In genomic region chr15:40930430-40931299, GRCh38 we compare ENCODE assay signal across 7 cellular contexts. TPM values are rescaled to one million over a fixed set of nuclear protein-coding genes. Genes with fewer than 3 reads are reported as not detected.
DNase-seq lines count a peak whose midpoint lies in the region; ATAC-seq, FAIRE-seq and TF ChIP-seq lines count a peak whose summit lies in the region.

No MANE protein-coding gene starts in this region.

- peaks cover 59% of the 10 kb centered on the region for H3K27me3 Mint-ChIP-seq in activated naive CD4-positive, alpha-beta T cell treated with anti-CD3 and anti-CD28 coated beads for 36 hours (ENCODE audit: low read depth)

- H3K27ac Mint-ChIP-seq in activated naive CD4-positive, alpha-beta T cell treated with anti-CD3 and anti-CD28 coated beads for 36 hours, result no peak overlapping the region

- TF ChIP-seq POLR2A in GM12891 (IDR thresholded peaks at IDR 0.05; ENCODE audit: low read depth, low read length) (no peak), heart left ventricle (IDR thresholded peaks at IDR 0.05) (no peak), sigmoid colon (IDR thresholded peaks at IDR 0.05) (no peak)

- peaks cover 3 to 77% (median 58%) of the 10 kb centered on the region in 12 donors for H3K4me1 ChIP-seq in heart left ventricle
- H3K4me1 ChIP-seq in sigmoid colon, result peaks cover 0 to 56% (median 53%) of the 10 kb centered on the region in 4 donors

- CTCF ChIA-PET in activated naive CD4-positive, alpha-beta T cell treated with anti-CD3 and anti-CD28 coated beads for 36 hours (lab: Charles Lee), result interaction anchor here (0.6 to 7.1 kb wide), 18 partner anchors 10 to 255 kb away, joined by 3 to 43 read pairs (median 4); partner anchors contain the start of gene CHAC1

- no peak for TF ChIP-seq EP300 in sigmoid colon (IDR thresholded peaks at IDR 0.05)

- H3K9me3 ChIP-seq in heart left ventricle (no peaks in the 10 kb centered on the region), sigmoid colon (no peaks in the 10 kb centered on the region)

- intact Hi-C loops in activated naive CD4-positive, alpha-beta T cell treated with anti-CD3 and anti-CD28 coated beads for 36 hours (cut with micrococcal nuclease), result loop anchor here (1.0 to 10.0 kb wide), 2 partner anchors 11 to 254 kb away; no protein-coding TSS in a partner anchor
- intact Hi-C loops in heart left ventricle (cut with DNase I) (loop anchor here in 3 of 10 donors (1.0 kb wide), 3 partner anchors 10 to 24 kb away; no protein-coding TSS in a partner anchor), sigmoid colon (cut with DNase I) (no loop called here)

- H3K36me3 ChIP-seq in heart left ventricle (peaks cover 0 to 44% (median 7%) of the 10 kb centered on the region in 9 donors), sigmoid colon (no peaks in the 10 kb centered on the region)

- H3K27me3 ChIP-seq in heart left ventricle (peaks cover 3 to 70% (median 23%) of the 10 kb centered on the region in 9 donors), sigmoid colon (peaks cover 60 to 84% (median 78%) of the 10 kb centered on the region in 3 donors)

- DNase-seq in GM12891 (ENCODE audit: insufficient read length, low spot score) (no peak), NCI-H460 (ENCODE audit: extremely low read depth, low read depth) (peak; percentile 18), heart left ventricle (peak; percentile 79 to 86 (median 83)), sigmoid colon (no peak), SIG-M5 (lab: John Stamatoyannopoulos, UW) (no peak)
- DNase-seq in activated naive CD4-positive, alpha-beta T cell treated with anti-CD3 and anti-CD28 coated beads for 36 hours, result peak; percentile 64

- 1% methylated on average over 46 of the region's 46 CpGs for WGBS in heart left ventricle, 4 donors
- 0 to 1% methylated on average over 46 of the region's 46 CpGs for WGBS in sigmoid colon, 2 donors

- H3K27ac ChIP-seq in heart left ventricle (peak overlapping the region; percentile 63 to 90 (median 77)), sigmoid colon (peak overlapping the region in 3 of 4 donors; percentile 34 to 47 (median 40))

- H3K36me3 Mint-ChIP-seq in activated naive CD4-positive, alpha-beta T cell treated with anti-CD3 and anti-CD28 coated beads for 36 hours (ENCODE audit: low read depth), result no peaks in the 10 kb centered on the region

- peak; percentile 75 for FAIRE-seq in GM12891 (lab: Jason Lieb, UNC)

- peak; percentile 43 to 82 (median 50) for ATAC-seq in heart left ventricle
- ATAC-seq in HG02973 (IDR thresholded peaks at IDR 0.05; ENCODE audit: unreplicated experiment), result no peak

- H3K9me3 Mint-ChIP-seq in activated naive CD4-positive, alpha-beta T cell treated with anti-CD3 and anti-CD28 coated beads for 36 hours, result no peaks in the 10 kb centered on the region

- TF ChIP-seq CTCF in heart left ventricle (IDR thresholded peaks at IDR 0.05), result peak in 11 of 12 donors; percentile 28 to 64 (median 53)
- peak in 1 of 4 experiments; percentile 35 for TF ChIP-seq CTCF in sigmoid colon (IDR thresholded peaks at IDR 0.05)

- H3K4me3 ChIP-seq in heart left ventricle, result peak overlapping the region; percentile 22 to 85 (median 70)
- H3K4me3 ChIP-seq in sigmoid colon, result peak overlapping the region; percentile 17 to 52 (median 48)

- peaks cover 40% of the 10 kb centered on the region for H3K4me1 Mint-ChIP-seq in activated naive CD4-positive, alpha-beta T cell treated with anti-CD3 and anti-CD28 coated beads for 36 hours (ENCODE audit: low read depth)

- H3K4me3 Mint-ChIP-seq in activated naive CD4-positive, alpha-beta T cell treated with anti-CD3 and anti-CD28 coated beads for 36 hours, result peak overlapping the region; percentile 36

TF ChIP-seq in GM12891, 5 proteins besides CTCF, POLR2A, EP300 and RAD21:
- TF ChIP-seq POLR2AphosphoS5 (IDR thresholded peaks at IDR 0.05; ENCODE audit: low read depth, low read length) (no peak), SPI1 (IDR thresholded peaks at IDR 0.05; ENCODE audit: low read depth, low read length) (peak; percentile 12; the same call in 1 of the 2 replicates)

RNA-seq across cellular contexts. Expression of gene DLL4, which starts 1.5 kb away (rescaled TPM):
- polyA plus RNA-seq in GM12891 (2012; ENCODE audit: low read depth, missing spikeins), result 0.09 TPM
- 0.05 TPM in 1 of 2 replicates, not detected in the other for total RNA-seq in NCI-H460 (2014; rRNA removed; shearing (Covaris generic))
- polyA plus RNA-seq in NCI-H460 (2014; cell fraction: nucleus; rRNA removed), result 0.13 TPM in 1 of 2 replicates, not detected in the other
- under 1 TPM in 1 of 2 experiments, not detected in 1; 0.14 TPM for total RNA-seq in activated naive CD4-positive, alpha-beta T cell treated with anti-CD3 and anti-CD28 coated beads for 36 hours
- total RNA-seq in heart left ventricle, result 10 to 100 TPM in 6 of 9 donors, 1 to 10 TPM in 3; 4.7 to 20.8 (median 13.5) TPM
- polyA plus RNA-seq in heart left ventricle, result 10 to 100 TPM in 1 of 2 donors, 1 to 10 TPM in 1; 6.8 to 11.1 TPM
- total RNA-seq in sigmoid colon, result 1 to 10 TPM; 3.5 to 5.4 (median 4.6) TPM
- polyA plus RNA-seq in sigmoid colon, result 10 to 100 TPM in 1 of 3 donors, 1 to 10 TPM in 2; 1.6 to 12.2 (median 3.6) TPM

RNA-seq across cellular contexts. Expression of gene CHAC1, which starts 22.6 kb away (rescaled TPM):
- polyA plus RNA-seq in GM12891 (2012; ENCODE audit: low read depth, missing spikeins), result 5.5 TPM
- 61.1 and 66.9 TPM in 2 replicates for total RNA-seq in NCI-H460 (2014; rRNA removed; shearing (Covaris generic))
- 41.9 and 51.7 TPM in 2 replicates for polyA plus RNA-seq in NCI-H460 (2014; cell fraction: nucleus; rRNA removed)
- total RNA-seq in activated naive CD4-positive, alpha-beta T cell treated with anti-CD3 and anti-CD28 coated beads for 36 hours, result 10 to 100 TPM; 19.8 to 20.2 TPM
- total RNA-seq in heart left ventricle, result 1 to 10 TPM in 6 of 9 donors, under 1 TPM in 3; 0.72 to 5.3 (median 1.8) TPM
- polyA plus RNA-seq in heart left ventricle, result 1 to 10 TPM; 2.4 to 6.1 TPM
- total RNA-seq in sigmoid colon, result 1 to 10 TPM in 3 of 4 donors, under 1 TPM in 1; 0.66 to 3.1 (median 2.4) TPM
- polyA plus RNA-seq in sigmoid colon, result 10 to 100 TPM in 1 of 3 donors, 1 to 10 TPM in 2; 3.0 to 31.4 (median 8.3) TPM

RNA-seq across cellular contexts. Expression of gene VPS18, which starts 36.4 kb away (rescaled TPM):
- 7.8 TPM for polyA plus RNA-seq in GM12891 (2012; ENCODE audit: low read depth, missing spikeins)
- total RNA-seq in NCI-H460 (2014; rRNA removed; shearing (Covaris generic)), result 10.5 and 11.4 TPM in 2 replicates
- 8.9 and 9.9 TPM in 2 replicates for polyA plus RNA-seq in NCI-H460 (2014; cell fraction: nucleus; rRNA removed)
- 1 to 10 TPM; 3.3 to 3.4 TPM for total RNA-seq in activated naive CD4-positive, alpha-beta T cell treated with anti-CD3 and anti-CD28 coated beads for 36 hours
- total RNA-seq in heart left ventricle (10 to 100 TPM; 18.0 to 29.2 (median 23.1) TPM), sigmoid colon (10 to 100 TPM; 17.4 to 19.6 (median 19.0) TPM)
- polyA plus RNA-seq in heart left ventricle (10 to 100 TPM; 14.7 to 21.3 TPM), sigmoid colon (10 to 100 TPM in 1 of 3 donors, 1 to 10 TPM in 2; 4.8 to 15.1 (median 6.7) TPM)

RNA-seq across cellular contexts. Expression of gene RHOV, which starts 56.6 kb away (rescaled TPM):
- 14.7 TPM for polyA plus RNA-seq in GM12891 (2012; ENCODE audit: low read depth, missing spikeins)
- total RNA-seq in NCI-H460 (2014; rRNA removed; shearing (Covaris generic)), result 0.14 and 0.57 TPM in 2 replicates
- polyA plus RNA-seq in NCI-H460 (2014; cell fraction: nucleus; rRNA removed), result 0.88 TPM in 1 of 2 replicates, not detected in the other
- total RNA-seq in activated naive CD4-positive, alpha-beta T cell treated with anti-CD3 and anti-CD28 coated beads for 36 hours, result under 1 TPM in 1 of 2 experiments, not detected in 1; 0.22 TPM
- total RNA-seq in heart left ventricle (not detected), sigmoid colon (not detected)
- polyA plus RNA-seq in heart left ventricle (not detected), sigmoid colon (1 to 10 TPM; 4.8 to 8.1 (median 5.2) TPM)

Comparison
In these comparisons a context has a peak if more than half of its experiments do, and no peak if none do; other contexts are left out.
1. DNase-seq: peak in NCI-H460 (single experiment), activated naive CD4-positive, alpha-beta T cell treated with anti-CD3 and anti-CD28 coated beads for 36 hours (single experiment) and heart left ventricle (5 of 5); none in GM12891 (single experiment), sigmoid colon (single experiment) and SIG-M5 (single experiment).